Comparison of ENCODE assay signal across 8 cellular contexts in genomic region chr11:122863704-122864326, GRCh38.
DNase-seq lines count a peak whose midpoint lies in the region; ATAC-seq lines count a peak whose summit lies in the region.

No MANE protein-coding gene starts in this region.

- DNase-seq in SIG-M5 treated with dmso at 0.1 percent for 504 hours (lab: John Stamatoyannopoulos, UW; ENCODE audit: unreplicated experiment): peak; percentile 24
- DNase-seq in SIG-M5 (lab: John Stamatoyannopoulos, UW): no peak
- DNase-seq in NCI-H2196 (lab: John Stamatoyannopoulos, UW; ENCODE audit: unreplicated experiment): peak; percentile 59
- peak; percentile 55 to 65 for DNase-seq in activated CD4-positive, alpha-beta T cell treated with anti-CD3 and anti-CD28 coated beads, Interleukin-2, amount 50 U/mL, for 48 hours
- DNase-seq in fibroblast of the conjunctiva (ENCODE audit: low read depth): peak; percentile 38
- peak; percentile 45 for DNase-seq in retina

- ATAC-seq in GM18907 (IDR thresholded peaks at IDR 0.05; ENCODE audit: unreplicated experiment) (no peak), GM19455 (IDR thresholded peaks at IDR 0.05; ENCODE audit: unreplicated experiment) (no peak)
